Comparison of ENCODE assay signal across 11 cellular contexts in the genomic region with DNA sequence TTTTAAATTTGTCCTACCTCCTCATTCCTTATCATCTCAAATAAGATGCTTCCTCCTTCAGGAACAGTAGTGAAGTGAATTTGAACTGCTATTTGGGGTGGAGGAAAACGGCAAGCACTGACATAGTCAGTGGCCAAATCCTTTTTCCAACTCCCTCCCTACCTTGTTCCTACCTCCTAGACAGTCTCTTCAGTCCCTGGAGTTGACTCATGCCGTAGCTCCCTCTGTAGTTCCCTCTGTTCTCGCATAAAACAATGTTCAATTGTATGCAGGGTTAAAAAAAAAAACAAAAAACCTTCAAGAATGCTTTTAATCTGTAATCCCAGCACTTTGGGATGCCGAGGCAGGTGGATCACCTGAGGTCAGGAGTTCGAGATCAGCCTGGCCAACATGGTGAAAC. TPM values are rescaled to one million over a fixed set of nuclear protein-coding genes. Genes with fewer than 3 reads are reported as not detected.
A peak's percentile ranks its signal among the peaks of the same experiment; 100 is the strongest.
DNase-seq lines count a peak whose midpoint lies in the region; TF ChIP-seq lines count a peak whose summit lies in the region.
"Had no signal": no experiment of that assay in that cellular context is flagged by ENCODE, and none has a peak within 500 bp of the region (broad histone marks: within the 10 kb centered on the region; RNA-seq: fewer than 3 reads in every experiment).

No MANE protein-coding gene starts in this region.

- peaks cover 10% of the 10 kb centered on the region for H3K4me1 ChIP-seq in smooth muscle cell (ENCODE audit: low read depth)

- H3K9me3 Mint-ChIP-seq in T-helper 2 cell treated with Interferon-gamma antibody and Interleukin-4, amounts not matched to agents 5 μg/mL and 100 μg/mL, for 36 hours, result no peaks in the 10 kb centered on the region

- peaks cover 43% of the 10 kb centered on the region for H4K20me1 ChIP-seq in smooth muscle cell (ENCODE audit: low read depth)

- peak overlapping the region; percentile 54 for H3K27ac ChIP-seq in smooth muscle cell (ENCODE audit: low read depth)

- TF ChIP-seq CTCF in fibroblast of mammary gland (conservative IDR thresholded peaks at IDR 0.05; ENCODE audit: control insufficient read depth, insufficient read depth, low read depth, low read length), result no peak
- no peak for TF ChIP-seq CTCF in smooth muscle cell (IDR thresholded peaks at IDR 0.05; ENCODE audit: borderline replicate concordance, insufficient read depth, poor library complexity, severe bottlenecking)

- no peak overlapping the region for H3K9ac ChIP-seq in smooth muscle cell (ENCODE audit: low read depth)

- peak overlapping the region; percentile 56 for H3K4me3 Mint-ChIP-seq in T-helper 2 cell treated with Interferon-gamma antibody and Interleukin-4, amounts not matched to agents 5 μg/mL and 100 μg/mL, for 36 hours

- H3K36me3 Mint-ChIP-seq in T-helper 2 cell treated with Interferon-gamma antibody and Interleukin-4, amounts not matched to agents 5 μg/mL and 100 μg/mL, for 36 hours (ENCODE audit: low read depth), result peaks cover 41% of the 10 kb centered on the region

- peaks cover 40% of the 10 kb centered on the region for H3K79me2 ChIP-seq in smooth muscle cell (ENCODE audit: low read depth)

- H3K4me3 ChIP-seq in fibroblast of mammary gland (ENCODE audit: control insufficient read depth, low read depth, low read length) (peak overlapping the region; percentile 97), smooth muscle cell (peak overlapping the region; percentile 85)
- H3K4me3 ChIP-seq: mucosa of descending colon had no signal

- H3K27me3 ChIP-seq in smooth muscle cell (ENCODE audit: low read depth), result no peaks in the 10 kb centered on the region
- H3K27me3 ChIP-seq: Peyer's patch had no signal

- no peak for DNase-seq in T-helper 2 cell treated with Interferon-gamma antibody and Interleukin-4, amounts not matched to agents 5 μg/mL and 100 μg/mL, for 36 hours (ENCODE audit: low spot score)
- DNase-seq in T-helper 2 cell, result no peak
- DNase-seq in SW480 (ENCODE audit: low spot score), result peak; percentile 16
- peak; percentile 10 for DNase-seq in fibroblast of mammary gland (ENCODE audit: low read depth)
- no peak for DNase-seq in smooth muscle cell (lab: John Stamatoyannopoulos, UW; ENCODE audit: unreplicated experiment)
- no peak for DNase-seq in activated effector memory CD4-positive, alpha-beta T cell treated with Interleukin-2 at 50 U/mL for 16 hours
- no peak for DNase-seq in GM03348 (ENCODE audit: low spot score)
- DNase-seq in HuH-7 (ENCODE audit: low spot score), result no peak
- DNase-seq: ACHN, mucosa of descending colon, Peyer's patch had no signal

- no peaks in the 10 kb centered on the region for H3K27me3 Mint-ChIP-seq in T-helper 2 cell treated with Interferon-gamma antibody and Interleukin-4, amounts not matched to agents 5 μg/mL and 100 μg/mL, for 36 hours (ENCODE audit: low read depth)

- no peaks in the 10 kb centered on the region for H3K36me3 ChIP-seq in smooth muscle cell (ENCODE audit: low read depth)

- no peaks in the 10 kb centered on the region for H3K9me3 ChIP-seq in smooth muscle cell (replicated peaks; ENCODE audit: low read depth)
- H3K9me3 ChIP-seq: mucosa of descending colon, Peyer's patch had no signal

- H2AFZ ChIP-seq in smooth muscle cell (ENCODE audit: low read depth), result no peak overlapping the region

- peaks cover 48% of the 10 kb centered on the region for H3K4me1 Mint-ChIP-seq in T-helper 2 cell treated with Interferon-gamma antibody and Interleukin-4, amounts not matched to agents 5 μg/mL and 100 μg/mL, for 36 hours (ENCODE audit: low read depth)

- H3K27ac Mint-ChIP-seq in T-helper 2 cell treated with Interferon-gamma antibody and Interleukin-4, amounts not matched to agents 5 μg/mL and 100 μg/mL, for 36 hours, result no peak overlapping the region

- peak overlapping the region; percentile 92 for H3K4me2 ChIP-seq in smooth muscle cell

- 70% methylated on average over 5 of the region's 5 CpGs for WGBS in smooth muscle cell (ENCODE audit: low lambda C conversion rate)

- H3F3A ChIP-seq in smooth muscle cell (ENCODE audit: low read depth), result peaks cover 4% of the 10 kb centered on the region

RNA-seq across cellular contexts. Expression of a gene that starts 1.4 kb away (rescaled TPM):
- total RNA-seq in smooth muscle cell, result 20.5 and 24.0 TPM in 2 replicates
- 8.7 and 9.5 TPM in 2 replicates for polyA plus RNA-seq in smooth muscle cell

RNA-seq across cellular contexts. Expression of a gene that starts 29.0 kb away (rescaled TPM):
- total RNA-seq in smooth muscle cell, result 9.0 and 12.0 TPM in 2 replicates
- 3.1 and 8.8 TPM in 2 replicates for polyA plus RNA-seq in smooth muscle cell

Comparison
In these comparisons a context has a peak if more than half of its experiments do, and no peak if none do; other contexts are left out.
1. DNase-seq: peak in SW480 (single experiment) and fibroblast of mammary gland (single experiment); none in T-helper 2 cell treated with Interferon-gamma antibody and Interleukin-4, amounts not matched to agents 5 μg/mL and 100 μg/mL, for 36 hours (single experiment), T-helper 2 cell (0 of 5), smooth muscle cell (single experiment), activated effector memory CD4-positive, alpha-beta T cell treated with Interleukin-2 at 50 U/mL for 16 hours (single experiment), GM03348 (single experiment) and HuH-7 (single experiment).